Comparison of ENCODE assay signal across 1 cellular context in genomic region chr20:3925899-3926638, GRCh38.
TF ChIP-seq lines count a peak whose summit lies in the region.

No MANE protein-coding gene starts in this region.

TF ChIP-seq in IMR-90, 13 proteins besides CTCF, POLR2A, EP300 and RAD21:
- TF ChIP-seq SMC3 (IDR thresholded peaks at IDR 0.05; ENCODE audit: low read depth, low read length) (no peak), USF2 (IDR thresholded peaks at IDR 0.05; ENCODE audit: low read depth, low read length) (no peak), BHLHE40 (IDR thresholded peaks at IDR 0.05; ENCODE audit: low read depth, low read length) (no peak), MAZ (IDR thresholded peaks at IDR 0.05; ENCODE audit: borderline replicate concordance, low read depth, low read length) (no peak), RCOR1 (IDR thresholded peaks at IDR 0.05; ENCODE audit: insufficient replicate concordance, low read length) (no peak), MAFK (IDR thresholded peaks at IDR 0.05; ENCODE audit: low read depth, low read length) (no peak), MXI1 (IDR thresholded peaks at IDR 0.05; ENCODE audit: borderline replicate concordance, low read depth, low read length) (no peak), RFX5 (IDR thresholded peaks at IDR 0.05; ENCODE audit: low read depth, low read length) (no peak), ELK1 (IDR thresholded peaks at IDR 0.05; ENCODE audit: borderline replicate concordance, low read depth, low read length) (no peak), CEBPB (IDR thresholded peaks at IDR 0.05; ENCODE audit: low read depth, low read length) (no peak), CHD1 (IDR thresholded peaks at IDR 0.05; ENCODE audit: low read depth, low read length) (no peak), FOS (IDR thresholded peaks at IDR 0.05; ENCODE audit: low read depth, low read length) (no peak), NFE2L2 (IDR thresholded peaks at IDR 0.05; ENCODE audit: low read depth, low read length) (no peak)
TF ChIP-seq in IMR-90: peak in this region for 0.
